27 cellular contexts compared by ENCODE assay signal in genomic region chr5:105817416-105817815, GRCh38.
A peak's percentile ranks its signal among the peaks of the same experiment; 100 is the strongest.
DNase-seq lines count a peak whose midpoint lies in the region; ATAC-seq and TF ChIP-seq lines count a peak whose summit lies in the region.
"Had no signal": no experiment of that assay in that cellular context is flagged by ENCODE, and none has a peak within 500 bp of the region (broad histone marks: within the 10 kb centered on the region; RNA-seq: fewer than 3 reads in every experiment).

No MANE protein-coding gene starts in this region.

- no peaks in the 10 kb centered on the region for H3K4me1 ChIP-seq in GM23338 (ENCODE audit: insufficient read depth)
- peaks cover 20% of the 10 kb centered on the region for H3K4me1 ChIP-seq in adipocyte (ENCODE audit: control insufficient read depth, insufficient read depth, low read length)
- H3K4me1 ChIP-seq: Caco-2 had no signal

- peak overlapping the region; percentile 23 for H3K9ac ChIP-seq in adipocyte (ENCODE audit: low read length)

- no peak overlapping the region for H3K4me2 ChIP-seq in GM23338

- no peak overlapping the region for H3K27ac ChIP-seq in GM23338 (ENCODE audit: low read depth)
- H3K27ac ChIP-seq: C4-2B had no signal

- H3K27ac Mint-ChIP-seq in GM23338 (no peak overlapping the region), osteocyte (ENCODE audit: unreplicated experiment) (peak overlapping the region; percentile 2)
- H3K27ac Mint-ChIP-seq in stimulated activated naive CD8-positive, alpha-beta T cell treated with anti-CD3 and anti-CD28 coated beads, Interleukin-15, amount 100 ng/mL, for 72 hours = no peak overlapping the region
- H3K27ac Mint-ChIP-seq: B cell; CD8-positive, alpha-beta T cell had no signal

- H3K9me3 ChIP-seq in adipocyte (ENCODE audit: control insufficient read depth, low read length) = no peaks in the 10 kb centered on the region
- H3K9me3 ChIP-seq: Caco-2 had no signal

- H3K9me3 Mint-ChIP-seq in GM23338 (no peaks in the 10 kb centered on the region), osteocyte (ENCODE audit: unreplicated experiment) (peaks cover 12% of the 10 kb centered on the region)
- H3K9me3 Mint-ChIP-seq in stimulated activated naive CD8-positive, alpha-beta T cell treated with anti-CD3 and anti-CD28 coated beads, Interleukin-15, amount 100 ng/mL, for 72 hours = peaks cover 8 to 10% of the 10 kb centered on the region in 2 donors

- H3K27me3 Mint-ChIP-seq in GM23338 (ENCODE audit: insufficient read depth, low read depth, poor library complexity) (peaks cover 1% of the 10 kb centered on the region), osteocyte (ENCODE audit: unreplicated experiment) (no peaks in the 10 kb centered on the region)
- no peaks in the 10 kb centered on the region for H3K27me3 Mint-ChIP-seq in stimulated activated naive CD8-positive, alpha-beta T cell treated with anti-CD3 and anti-CD28 coated beads, Interleukin-15, amount 100 ng/mL, for 72 hours
- H3K27me3 Mint-ChIP-seq: B cell had no signal

- H3K36me3 Mint-ChIP-seq in GM23338 (ENCODE audit: low read depth) (no peaks in the 10 kb centered on the region), osteocyte (ENCODE audit: unreplicated experiment) (no peaks in the 10 kb centered on the region)
- H3K36me3 Mint-ChIP-seq: CD8-positive, alpha-beta T cell had no signal

- no peaks in the 10 kb centered on the region for H3K4me1 Mint-ChIP-seq in GM23338
- peaks cover 12% of the 10 kb centered on the region for H3K4me1 Mint-ChIP-seq in osteocyte (ENCODE audit: unreplicated experiment)
- no peaks in the 10 kb centered on the region for H3K4me1 Mint-ChIP-seq in stimulated activated naive CD8-positive, alpha-beta T cell treated with anti-CD3 and anti-CD28 coated beads, Interleukin-15, amount 100 ng/mL, for 72 hours
- H3K4me1 Mint-ChIP-seq: B cell had no signal

- no peaks in the 10 kb centered on the region for H3K36me3 ChIP-seq in GM23338 (ENCODE audit: insufficient read depth)
- H3K36me3 ChIP-seq in adipocyte (ENCODE audit: control insufficient read depth, insufficient read depth, low read length, severe bottlenecking) = no peaks in the 10 kb centered on the region

- no peaks in the 10 kb centered on the region for H3F3A ChIP-seq in GM23338 (replicated peaks; ENCODE audit: low read depth)

- H4K20me1 ChIP-seq in GM23338 (replicated peaks; ENCODE audit: insufficient read depth) = no peaks in the 10 kb centered on the region

- in situ Hi-C loops in ACHN (cut with HindIII; ENCODE audit: low pct_ligation_motif_present, low pct_unique_long_range_greater_than_20kb, low sequenced_read_pairs) = no loop called here

- H3K9me2 ChIP-seq in GM23338 (ENCODE audit: insufficient read depth) = no peaks in the 10 kb centered on the region

- H2AFZ ChIP-seq in GM23338 = peak overlapping the region; percentile 8; the same call in 1 of the 2 replicates

- H3K4me3 Mint-ChIP-seq in GM23338 (no peak overlapping the region), osteocyte (ENCODE audit: unreplicated experiment) (no peak overlapping the region)
- H3K4me3 Mint-ChIP-seq in stimulated activated naive CD8-positive, alpha-beta T cell treated with anti-CD3 and anti-CD28 coated beads, Interleukin-15, amount 100 ng/mL, for 72 hours = no peak overlapping the region
- H3K4me3 Mint-ChIP-seq: B cell; CD8-positive, alpha-beta T cell had no signal

- H3K27me3 ChIP-seq in GM23338 (ENCODE audit: insufficient read depth) (no peaks in the 10 kb centered on the region), adipocyte (replicated peaks; ENCODE audit: control insufficient read depth, insufficient read depth, low read length) (no peaks in the 10 kb centered on the region)

- no peaks in the 10 kb centered on the region for H3K79me2 ChIP-seq in GM23338 (replicated peaks; ENCODE audit: insufficient read depth)

- no peak for ATAC-seq in GM23338
- ATAC-seq in stimulated activated naive CD8-positive, alpha-beta T cell treated with anti-CD3 and anti-CD28 coated beads, Interleukin-15, amount 100 ng/mL, for 72 hours = no peak
- ATAC-seq: CD8-positive, alpha-beta T cell; GM12878; PC-3; Right ventricle myocardium inferior had no signal

- DNase-seq in GM23338 (ENCODE audit: low spot score) (no peak), adipocyte (ENCODE audit: low read depth) (peak; percentile 40), fibroblast of peridontal ligament (ENCODE audit: extremely low read depth) (peak; percentile 25), osteocyte (ENCODE audit: extremely low spot score, unreplicated experiment) (no peak), SIG-M5 (lab: John Stamatoyannopoulos, UW) (no peak), ACHN (no peak), GDM1 (lab: John Stamatoyannopoulos, UW) (no peak)
- DNase-seq in stimulated activated naive CD8-positive, alpha-beta T cell treated with anti-CD3 and anti-CD28 coated beads, Interleukin-15, amount 100 ng/mL, for 72 hours = no peak
- DNase-seq: Caco-2; CD8-positive, alpha-beta T cell; IMR-90; KG1; MM.1S; NCI-H1048; NCI-H1417 treated with DMSO at 0.1 percent for 48 hours; NCI-H187; NCI-H2081 treated with DMSO at 0.1 percent for 48 hours; NCI-H2171 treated with DMSO at 0.1 percent for 48 hours; NCI-H345; NCI-H524 treated with DMSO at 0.1 percent for 48 hours; NCI-H774; NK-92 treated with Interleukin-12 subunit alpha and Interleukin-12 subunit beta, amount 100 ng/mL, for 24 hours; PC-3 had no signal

- TF ChIP-seq CTCF in GM23338 (conservative IDR thresholded peaks at IDR 0.05; ENCODE audit: low read depth in 2 of 2) (no peak), osteocyte (IDR thresholded peaks at IDR 0.05) (no peak)

- H3K4me3 ChIP-seq in GM23338 (no peak overlapping the region), adipocyte (ENCODE audit: low read length) (peak overlapping the region; percentile 41)
- H3K4me3 ChIP-seq: GM12878 had no signal

TF ChIP-seq in GM23338, 12 proteins besides CTCF, POLR2A, EP300 and RAD21 (continues in another document):
- TF ChIP-seq ZNF462 (CRISPR knock-in tag; IDR thresholded peaks at IDR 0.05) = no peak
- no peak for TF ChIP-seq ZNF114 (CRISPR knock-in tag; IDR thresholded peaks at IDR 0.05)
- TF ChIP-seq POLR2AphosphoS5 (IDR thresholded peaks at IDR 0.05; ENCODE audit: low read depth) = no peak
- TF ChIP-seq EZH2phosphoT487 (IDR thresholded peaks at IDR 0.05; ENCODE audit: unreplicated experiment) = no peak

Comparison
In these comparisons a context has a peak if more than half of its experiments do, and no peak if none do; other contexts are left out.
1. DNase-seq: peak in adipocyte (single experiment) and fibroblast of peridontal ligament (single experiment); none in GM23338 (single experiment), osteocyte (single experiment), SIG-M5 (single experiment), stimulated activated naive CD8-positive, alpha-beta T cell treated with anti-CD3 and anti-CD28 coated beads, Interleukin-15, amount 100 ng/mL, for 72 hours (0 of 2), ACHN (single experiment) and GDM1 (single experiment).